ENCODE assay signal across 20 cellular contexts in genomic region chr2:233706720-233707119, GRCh38. TPM values are rescaled to one million over a fixed set of nuclear protein-coding genes. Genes with fewer than 3 reads are reported as not detected.
DNase-seq lines count a peak whose midpoint lies in the region; ATAC-seq, FAIRE-seq and TF ChIP-seq lines count a peak whose summit lies in the region.
"Had no signal": no experiment of that assay in that cellular context is flagged by ENCODE, and none has a peak within 500 bp of the region (broad histone marks: within the 10 kb centered on the region; RNA-seq: fewer than 3 reads in every experiment).

No MANE protein-coding gene starts in this region.

- H3K4me3 Mint-ChIP-seq in T-cell, result no peak overlapping the region
- H3K4me3 Mint-ChIP-seq: activated CD8-positive, alpha-beta memory T cell treated with anti-CD3 and anti-CD28 coated beads, Interleukin-2, amount 10 ng/mL, durations not matched to agents 7 days and 5 days; neural crest cell; WTC11 had no signal

- DNase-seq in A172 (ENCODE audit: low spot score) (peak; percentile 57), M059J (ENCODE audit: low read depth) (peak; percentile 85), cardiac fibroblast (ENCODE audit: low read depth in 2 of 2) (peak; percentile 38 to 62), keratinocyte (ENCODE audit: low read depth, low spot score) (no peak), T-cell (no peak), transverse colon (no peak), putamen (ENCODE audit: low spot score) (no peak)
- DNase-seq: ACHN; activated CD8-positive, alpha-beta memory T cell treated with anti-CD3 and anti-CD28 coated beads, Interleukin-2, amount 10 ng/mL, durations not matched to agents 7 days and 5 days; activated naive CD4-positive, alpha-beta T cell treated with Interleukin-2 at 50 U/mL for 16 hours; central memory CD4-positive, alpha-beta T cell; sigmoid colon; stimulated activated CD4-positive, alpha-beta T cell treated with anti-CD3 and anti-CD28 coated beads, Interleukin-4, amount 100 ng/mL, for 4 hours; SW 1271 had no signal

- H3K79me2 ChIP-seq in keratinocyte (ENCODE audit: control insufficient read depth, insufficient read depth, low read length), result peaks cover 47% of the 10 kb centered on the region

- TF ChIP-seq POLR2A in transverse colon (IDR thresholded peaks at IDR 0.05), result no peak

- POLR2A ChIA-PET in T-cell (lab: Charles Lee), result no interaction called here

- no peak for TF ChIP-seq EP300 in transverse colon (IDR thresholded peaks at IDR 0.05; ENCODE audit: low read depth)

- H3K36me3 ChIP-seq in keratinocyte (ENCODE audit: control insufficient read depth in 2 of 2, extremely low read depth in 1 of 2, insufficient read depth in 2 of 2, low read length in 2 of 2), result no peaks in the 10 kb centered on the region
- no peaks in the 10 kb centered on the region for H3K36me3 ChIP-seq in transverse colon
- H3K36me3 ChIP-seq: sigmoid colon had no signal

- peaks cover 37% of the 10 kb centered on the region for H3K4me1 ChIP-seq in keratinocyte (ENCODE audit: control insufficient read depth, extremely low read depth, insufficient read depth, low read length)
- peaks cover 0 to 8% (median 4%) of the 10 kb centered on the region in 4 donors for H3K4me1 ChIP-seq in transverse colon
- H3K4me1 ChIP-seq: sigmoid colon had no signal

- no peaks in the 10 kb centered on the region for H3K9me1 ChIP-seq in keratinocyte (ENCODE audit: control insufficient read depth, extremely low read depth, insufficient read depth, low read length)

- CTCF ChIA-PET in T-cell (lab: Charles Lee), result no interaction called here

- dilution Hi-C loops in keratinocyte (cut with MboI; ENCODE audit: extremely low pct_ligation_motif_present, low sequenced_read_pairs), result no loop called here

- peak overlapping the region; percentile 36 for H3K4me2 ChIP-seq in keratinocyte (ENCODE audit: control insufficient read depth, extremely low read depth, insufficient read depth, low read depth, low read length)

- no peaks in the 10 kb centered on the region for H4K20me1 ChIP-seq in keratinocyte (ENCODE audit: control insufficient read depth, extremely low read depth, insufficient read depth, low read length)

- H3K27me3 ChIP-seq in keratinocyte (ENCODE audit: control insufficient read depth, extremely low read depth, insufficient read depth, low read length) (no peaks in the 10 kb centered on the region), transverse colon (no peaks in the 10 kb centered on the region)
- H3K27me3 ChIP-seq: sigmoid colon had no signal

- in situ Hi-C loops in transverse colon (cut with MboI; ENCODE audit: low pct_ligation_motif_present in 1 of 4, low pct_unique_long_range_greater_than_20kb in 1 of 4, low sequenced_read_pairs in 3 of 4), result loop anchor here in 1 of 4 donors (25.0 kb wide), 1 partner anchor 244 kb away; no protein-coding TSS in a partner anchor

- no peak overlapping the region for H3K27ac Mint-ChIP-seq in T-cell
- H3K27ac Mint-ChIP-seq: activated CD8-positive, alpha-beta memory T cell treated with anti-CD3 and anti-CD28 coated beads, Interleukin-2, amount 10 ng/mL, durations not matched to agents 7 days and 5 days; WTC11 had no signal

- no peaks in the 10 kb centered on the region for H3K36me3 Mint-ChIP-seq in T-cell
- H3K36me3 Mint-ChIP-seq: activated CD8-positive, alpha-beta memory T cell treated with anti-CD3 and anti-CD28 coated beads, Interleukin-2, amount 10 ng/mL, durations not matched to agents 7 days and 5 days; WTC11 had no signal

- H3K27ac ChIP-seq in keratinocyte (ENCODE audit: control insufficient read depth, insufficient read depth, low read length) (peak overlapping the region; percentile 59), transverse colon (no peak overlapping the region)
- H3K27ac ChIP-seq: sigmoid colon had no signal

- no peak overlapping the region for H3K4me3 ChIP-seq in cardiac fibroblast (replicated peaks in 1 of 2; ENCODE audit: low read depth in 2 of 2, low read length in 2 of 2)
- H3K4me3 ChIP-seq in keratinocyte (ENCODE audit: control insufficient read depth in 2 of 3, extremely low read depth in 1 of 3, insufficient read depth in 2 of 3, low read depth in 1 of 3, low read length in 3 of 3), result no peak overlapping the region
- H3K4me3 ChIP-seq in transverse colon, result no peak overlapping the region
- H3K4me3 ChIP-seq: sigmoid colon had no signal

- no peak overlapping the region for H2AFZ ChIP-seq in keratinocyte (ENCODE audit: control insufficient read depth, low read length)

- 39 to 40% methylated on average over 1 of the region's 1 CpG for WGBS in transverse colon (ENCODE audit: low coverage in 1 of 2), 2 donors

- H3K9me3 ChIP-seq in keratinocyte (ENCODE audit: control insufficient read depth, low read depth, low read length) (no peaks in the 10 kb centered on the region), transverse colon (no peaks in the 10 kb centered on the region)
- H3K9me3 ChIP-seq: sigmoid colon had no signal

- H3K27me3 Mint-ChIP-seq in T-cell, result peaks cover 12 to 29% of the 10 kb centered on the region in 2 donors

- no peak overlapping the region for H3K9ac ChIP-seq in keratinocyte (ENCODE audit: control insufficient read depth, extremely low read depth, insufficient read depth, low read length)

- peaks cover 0 to 6% (median 0%) of the 10 kb centered on the region in 3 donors for H3K9me3 Mint-ChIP-seq in T-cell
- H3K9me3 Mint-ChIP-seq: WTC11 had no signal

- no peak for ATAC-seq in T-cell (replicated peaks in 1 of 4)
- no peak for ATAC-seq in GM19395 (IDR thresholded peaks at IDR 0.05; ENCODE audit: unreplicated experiment)
- ATAC-seq: activated CD8-positive, alpha-beta memory T cell treated with anti-CD3 and anti-CD28 coated beads, Interleukin-2, amount 10 ng/mL, durations not matched to agents 7 days and 5 days; WTC11 had no signal

- peak; percentile 92 for FAIRE-seq in keratinocyte (lab: Jason Lieb, UNC)
- FAIRE-seq: endometrium had no signal

- no peaks in the 10 kb centered on the region for H3K4me1 Mint-ChIP-seq in T-cell
- H3K4me1 Mint-ChIP-seq: activated CD8-positive, alpha-beta memory T cell treated with anti-CD3 and anti-CD28 coated beads, Interleukin-2, amount 10 ng/mL, durations not matched to agents 7 days and 5 days; neural crest cell had no signal

- TF ChIP-seq CTCF in cardiac fibroblast (IDR thresholded peaks at IDR 0.05; ENCODE audit: low read depth, low read length) (no peak), keratinocyte (optimal IDR thresholded peaks at IDR 0.05 in 1 of 3, IDR thresholded peaks at IDR 0.05 in 1 of 3, conservative IDR thresholded peaks at IDR 0.05 in 1 of 3; ENCODE audit: extremely low read depth in 1 of 3, insufficient read depth in 2 of 3, low read length in 3 of 3) (no peak), transverse colon (IDR thresholded peaks at IDR 0.05) (no peak)

- intact Hi-C loops in transverse colon (cut with DNase I; ENCODE audit: low total_unique reads), result no loop called here

RNA-seq across cellular contexts. Expression of gene UGT1A5, which starts 6.0 kb away (rescaled TPM):
- not detected in 2 replicates for total RNA-seq in A172 (2014; rRNA removed; shearing (Covaris generic))
- total RNA-seq in M059J (2014; rRNA removed; shearing (Covaris generic)), result not detected in 2 replicates
- polyA plus RNA-seq in keratinocyte, result 0.51 to 2.2 TPM (median 1.3 TPM) in 3 replicates
- 0.37 TPM for polyA plus RNA-seq in keratinocyte (2011; ENCODE audit: low read depth)
- polyA plus RNA-seq in keratinocyte (2011; cell fraction: cytosol; rRNA removed), result 0.27 and 0.45 TPM in 2 replicates
- 4.4 and 5.9 TPM in 2 replicates for polyA plus RNA-seq in keratinocyte (2011; cell fraction: nucleus; rRNA removed)
- polyA plus RNA-seq in keratinocyte (2012; ENCODE audit: low replicate concordance), result 0.90 TPM in 1 of 2 replicates, not detected in the other
- polyA minus RNA-seq in keratinocyte, result 4.3 to 23.3 TPM (median 17.6 TPM) in 3 replicates
- polyA minus RNA-seq in keratinocyte (2011; cell fraction: cytosol; rRNA and poly(A)+ RNA removed), result not detected
- 18.0 and 46.2 TPM in 2 replicates for polyA minus RNA-seq in keratinocyte (2011; cell fraction: nucleus; rRNA and poly(A)+ RNA removed)
- not detected for total RNA-seq in T-cell
- 10 to 100 TPM in 2 of 4 donors, 1 to 10 TPM in 2; 3.2 to 18.3 (median 7.9) TPM for total RNA-seq in transverse colon
- total RNA-seq: activated CD8-positive, alpha-beta memory T cell treated with anti-CD3 and anti-CD28 coated beads, Interleukin-2, amount 10 ng/mL, durations not matched to agents 7 days and 5 days; lung microvascular endothelial cell; neural crest cell; OCI-LY7; sigmoid colon; WTC11 had no signal

RNA-seq across cellular contexts. Expression of gene UGT1A4, which starts 11.8 kb away (rescaled TPM):
- total RNA-seq in A172 (2014; rRNA removed; shearing (Covaris generic)), result not detected in 2 replicates
- total RNA-seq in M059J (2014; rRNA removed; shearing (Covaris generic)), result not detected in 2 replicates
- polyA plus RNA-seq in keratinocyte, result 0.77 to 2.4 TPM (median 2.0 TPM) in 3 replicates
- polyA plus RNA-seq in keratinocyte (2011; ENCODE audit: low read depth), result 0.56 TPM
- 0.57 and 1.1 TPM in 2 replicates for polyA plus RNA-seq in keratinocyte (2011; cell fraction: cytosol; rRNA removed)
- polyA plus RNA-seq in keratinocyte (2011; cell fraction: nucleus; rRNA removed), result 7.2 and 7.3 TPM in 2 replicates
- 0.26 and 0.90 TPM in 2 replicates for polyA plus RNA-seq in keratinocyte (2012; ENCODE audit: low replicate concordance)
- polyA minus RNA-seq in keratinocyte, result 3.4 to 16.7 TPM (median 16.0 TPM) in 3 replicates
- polyA minus RNA-seq in keratinocyte (2011; cell fraction: cytosol; rRNA and poly(A)+ RNA removed), result 2.3 TPM
- 16.5 and 41.5 TPM in 2 replicates for polyA minus RNA-seq in keratinocyte (2011; cell fraction: nucleus; rRNA and poly(A)+ RNA removed)
- total RNA-seq in T-cell (not detected), transverse colon (1 to 10 TPM; 2.0 to 9.0 (median 4.9) TPM)
- total RNA-seq: activated CD8-positive, alpha-beta memory T cell treated with anti-CD3 and anti-CD28 coated beads, Interleukin-2, amount 10 ng/mL, durations not matched to agents 7 days and 5 days; lung microvascular endothelial cell; neural crest cell; OCI-LY7; sigmoid colon had no signal

RNA-seq across cellular contexts. Expression of gene UGT1A6, which starts 14.0 kb away (rescaled TPM):
- 0.05 TPM in 1 of 2 replicates, not detected in the other for total RNA-seq in A172 (2014; rRNA removed; shearing (Covaris generic))
- total RNA-seq in M059J (2014; rRNA removed; shearing (Covaris generic)), result 0.54 TPM in 1 of 2 replicates, not detected in the other
- polyA plus RNA-seq in keratinocyte, result 133 to 154 TPM (median 152 TPM) in 3 replicates
- polyA plus RNA-seq in keratinocyte (2011; ENCODE audit: low read depth), result 15.8 TPM
- polyA plus RNA-seq in keratinocyte (2011; cell fraction: cytosol; rRNA removed), result 176 and 179 TPM in 2 replicates
- 157 and 158 TPM in 2 replicates for polyA plus RNA-seq in keratinocyte (2011; cell fraction: nucleus; rRNA removed)
- polyA plus RNA-seq in keratinocyte (2012; ENCODE audit: low replicate concordance), result 42.8 and 103 TPM in 2 replicates
- polyA minus RNA-seq in keratinocyte, result 57.6 to 151 TPM (median 113 TPM) in 3 replicates
- 104 TPM for polyA minus RNA-seq in keratinocyte (2011; cell fraction: cytosol; rRNA and poly(A)+ RNA removed)
- 89.6 and 174 TPM in 2 replicates for polyA minus RNA-seq in keratinocyte (2011; cell fraction: nucleus; rRNA and poly(A)+ RNA removed)
- total RNA-seq in T-cell (under 1 TPM in 1 of 5 donors, not detected in 4; 0.32 TPM), transverse colon (10 to 100 TPM; 13.5 to 40.2 (median 18.1) TPM)
- total RNA-seq: activated CD8-positive, alpha-beta memory T cell treated with anti-CD3 and anti-CD28 coated beads, Interleukin-2, amount 10 ng/mL, durations not matched to agents 7 days and 5 days; lung microvascular endothelial cell; neural crest cell; OCI-LY7; sigmoid colon; WTC11 had no signal

RNA-seq across cellular contexts. Expression of gene UGT1A3, which starts 22.1 kb away (rescaled TPM):
- not detected in 2 replicates for total RNA-seq in A172 (2014; rRNA removed; shearing (Covaris generic))
- total RNA-seq in M059J (2014; rRNA removed; shearing (Covaris generic)), result not detected in 2 replicates
- polyA plus RNA-seq in keratinocyte, result 0.63 to 3.2 TPM (median 1.8 TPM) in 3 replicates
- 0.34 TPM for polyA plus RNA-seq in keratinocyte (2011; ENCODE audit: low read depth)
- 1.7 and 1.8 TPM in 2 replicates for polyA plus RNA-seq in keratinocyte (2011; cell fraction: cytosol; rRNA removed)
- polyA plus RNA-seq in keratinocyte (2011; cell fraction: nucleus; rRNA removed), result 7.5 and 7.6 TPM in 2 replicates
- polyA plus RNA-seq in keratinocyte (2012; ENCODE audit: low replicate concordance), result 0.17 and 0.61 TPM in 2 replicates
- polyA minus RNA-seq in keratinocyte, result 2.0 to 15.2 TPM (median 11.6 TPM) in 3 replicates
- polyA minus RNA-seq in keratinocyte (2011; cell fraction: cytosol; rRNA and poly(A)+ RNA removed), result 2.5 TPM
- 12.8 and 24.6 TPM in 2 replicates for polyA minus RNA-seq in keratinocyte (2011; cell fraction: nucleus; rRNA and poly(A)+ RNA removed)
- total RNA-seq in T-cell (not detected), transverse colon (1 to 10 TPM in 3 of 4 donors, not detected in 1; 2.6 to 3.2 (median 2.6) TPM)
- total RNA-seq: activated CD8-positive, alpha-beta memory T cell treated with anti-CD3 and anti-CD28 coated beads, Interleukin-2, amount 10 ng/mL, durations not matched to agents 7 days and 5 days; lung microvascular endothelial cell; neural crest cell; OCI-LY7; sigmoid colon; WTC11 had no signal

RNA-seq across cellular contexts. Expression of gene UGT1A7, which starts 25.0 kb away (rescaled TPM):
- not detected in 2 replicates for total RNA-seq in A172 (2014; rRNA removed; shearing (Covaris generic))
- not detected in 2 replicates for total RNA-seq in M059J (2014; rRNA removed; shearing (Covaris generic))
- 0.19 to 1.2 TPM (median 0.87 TPM) in 3 replicates for polyA plus RNA-seq in keratinocyte
- 3.0 TPM for polyA plus RNA-seq in keratinocyte (2011; ENCODE audit: low read depth)
- 0.33 TPM in 1 of 2 replicates, not detected in the other for polyA plus RNA-seq in keratinocyte (2011; cell fraction: cytosol; rRNA removed)
- 2.2 and 3.0 TPM in 2 replicates for polyA plus RNA-seq in keratinocyte (2011; cell fraction: nucleus; rRNA removed)
- polyA plus RNA-seq in keratinocyte (2012; ENCODE audit: low replicate concordance), result 0.18 and 2.9 TPM in 2 replicates
- polyA minus RNA-seq in keratinocyte, result 0.95 to 7.2 TPM (median 2.1 TPM) in 3 replicates
- 3.3 TPM for polyA minus RNA-seq in keratinocyte (2011; cell fraction: cytosol; rRNA and poly(A)+ RNA removed)
- polyA minus RNA-seq in keratinocyte (2011; cell fraction: nucleus; rRNA and poly(A)+ RNA removed), result 5.8 and 13.6 TPM in 2 replicates
- total RNA-seq in T-cell, result under 1 TPM in 1 of 5 donors, not detected in 4; 0.10 TPM
- 10 to 100 TPM in 3 of 4 donors, 1 to 10 TPM in 1; 3.4 to 55.3 (median 18.2) TPM for total RNA-seq in transverse colon
- total RNA-seq: activated CD8-positive, alpha-beta memory T cell treated with anti-CD3 and anti-CD28 coated beads, Interleukin-2, amount 10 ng/mL, durations not matched to agents 7 days and 5 days; lung microvascular endothelial cell; neural crest cell; OCI-LY7; sigmoid colon; WTC11 had no signal

Comparison
In these comparisons a context has a peak if more than half of its experiments do, and no peak if none do; other contexts are left out.
1. DNase-seq: peak in A172 (single experiment), M059J (single experiment) and cardiac fibroblast (2 of 2); none in keratinocyte (single experiment), T-cell (0 of 34), transverse colon (single experiment) and putamen (single experiment).